Comparison of ENCODE assay signal across 8 cellular contexts in the genomic region with DNA sequence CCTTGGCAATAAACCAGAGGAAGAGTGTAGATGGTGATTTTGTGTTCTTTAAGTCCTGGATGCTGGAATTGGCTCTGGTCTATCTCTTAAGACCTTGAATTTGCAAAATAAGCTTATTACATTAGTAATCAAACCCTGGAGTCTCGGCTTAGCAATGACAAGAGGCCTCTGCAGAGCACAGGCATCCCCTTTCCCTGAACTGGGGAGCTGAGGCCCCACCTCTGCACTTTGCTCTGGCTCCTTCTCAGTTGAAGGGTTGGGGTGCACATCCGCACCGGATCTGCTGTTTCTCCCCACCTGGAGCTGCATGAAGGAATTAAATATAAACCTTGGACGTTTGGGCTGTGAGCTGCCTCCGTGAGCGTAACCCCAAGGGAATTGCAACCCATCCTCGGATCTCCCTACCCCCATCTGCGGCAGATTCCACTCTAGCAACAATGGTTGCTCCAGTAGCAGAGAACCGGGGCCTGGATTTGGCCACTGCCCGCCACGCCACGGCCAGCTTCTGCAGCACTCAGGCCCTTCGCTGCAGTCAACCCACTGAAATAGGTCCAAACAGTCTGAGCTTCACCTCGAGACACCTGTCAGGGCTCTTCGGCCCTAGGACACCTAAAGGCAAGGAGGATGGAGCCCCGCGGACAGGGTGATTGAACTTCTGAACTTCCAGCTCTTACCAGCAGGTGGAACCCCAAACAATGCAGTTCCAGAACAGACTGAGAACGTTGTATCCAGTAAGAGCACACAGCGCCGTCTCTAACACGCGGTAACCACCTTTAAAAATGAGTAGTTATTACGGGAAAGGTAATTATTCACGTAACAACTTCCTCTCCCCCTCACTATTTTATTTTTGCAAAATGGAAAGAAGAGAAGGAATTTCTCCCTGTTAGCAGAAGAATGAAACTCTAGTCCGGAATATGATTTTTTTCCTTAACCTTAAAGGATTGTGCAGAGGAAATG. TPM values are rescaled to one million over a fixed set of nuclear protein-coding genes. Genes with fewer than 3 reads are reported as not detected.
DNase-seq lines count a peak whose midpoint lies in the region; ATAC-seq, FAIRE-seq and TF ChIP-seq lines count a peak whose summit lies in the region.

No MANE protein-coding gene starts in this region.

- H3K79me2 ChIP-seq in ACC112 (ENCODE audit: control insufficient read depth, insufficient read depth, low read length, unreplicated experiment) (no peaks in the 10 kb centered on the region), keratinocyte (ENCODE audit: control insufficient read depth, insufficient read depth, low read length) (no peaks in the 10 kb centered on the region)

- H3K9me1 ChIP-seq in keratinocyte (ENCODE audit: control insufficient read depth, extremely low read depth, insufficient read depth, low read length): no peaks in the 10 kb centered on the region

- peak overlapping the region; percentile 68 for H3K4me2 ChIP-seq in keratinocyte (ENCODE audit: control insufficient read depth, extremely low read depth, insufficient read depth, low read depth, low read length)

- peak; percentile 85 for DNase-seq in NCI-H2171 treated with DMSO at 0.1 percent for 48 hours (lab: John Stamatoyannopoulos, UW)
- peak; percentile 80 for DNase-seq in WTC11 (ENCODE audit: low spot score)
- peak; percentile 73 for DNase-seq in bronchial epithelial cell (ENCODE audit: low read depth)
- peak; percentile 25 for DNase-seq in keratinocyte (ENCODE audit: low read depth, low spot score)
- peak; percentile 42 to 62 (median 54) for DNase-seq in stimulated activated CD4-positive, alpha-beta T cell treated with anti-CD3 and anti-CD28 coated beads, Interleukin-1b, Interleukin-23, amount 100 ng/mL, for 24 hours (ENCODE audit: low read depth in 4 of 4, low spot score in 1 of 4)

- H3K4me3 Mint-ChIP-seq in WTC11: peak overlapping the region; percentile 39

- H3K27ac ChIP-seq in ACC112 (ENCODE audit: low read depth, low read length) (no peak overlapping the region), keratinocyte (ENCODE audit: control insufficient read depth, insufficient read depth, low read length) (no peak overlapping the region)

- CTCF ChIA-PET in WTC11 (lab: Charles Lee): interaction anchor here (0.6 to 3.2 kb wide), 28 partner anchors 9 to 368 kb away, joined by 3 to 45 read pairs (median 3); partner anchors contain the start of genes C11orf91, CAPRIN1 and NAT10

- peak; percentile 64 for ATAC-seq in GM18517 (IDR thresholded peaks at IDR 0.05; ENCODE audit: unreplicated experiment)
- ATAC-seq in HG03095 (IDR thresholded peaks at IDR 0.05; ENCODE audit: unreplicated experiment): peak; percentile 56
- peak; percentile 99 for ATAC-seq in WTC11

- H3K4me3 ChIP-seq in ACC112 (ENCODE audit: low read depth, low read length): peak overlapping the region; percentile 73
- H3K4me3 ChIP-seq in bronchial epithelial cell (ENCODE audit: low read depth, low read length): no peak overlapping the region
- H3K4me3 ChIP-seq in keratinocyte (ENCODE audit: control insufficient read depth in 2 of 3, extremely low read depth in 1 of 3, insufficient read depth in 2 of 3, low read depth in 1 of 3, low read length in 3 of 3): peak overlapping the region in 2 of 3 experiments; percentile 18 to 36

- H2AFZ ChIP-seq in ACC112 (ENCODE audit: low read length, unreplicated experiment) (peak overlapping the region; percentile 66), keratinocyte (ENCODE audit: control insufficient read depth, low read length) (peak overlapping the region; percentile 5)

- no peaks in the 10 kb centered on the region for H4K20me1 ChIP-seq in keratinocyte (ENCODE audit: control insufficient read depth, extremely low read depth, insufficient read depth, low read length)

- H3K9me3 Mint-ChIP-seq in WTC11: peaks cover 6% of the 10 kb centered on the region; the same call in 1 of the 2 replicates

- H3K9ac ChIP-seq in keratinocyte (ENCODE audit: control insufficient read depth, extremely low read depth, insufficient read depth, low read length): no peak overlapping the region

- H3K36me3 ChIP-seq in ACC112 (ENCODE audit: insufficient read depth, low read length): no peaks in the 10 kb centered on the region
- H3K36me3 ChIP-seq in bronchial epithelial cell (ENCODE audit: control insufficient read depth, insufficient read depth, low read length): no peaks in the 10 kb centered on the region
- no peaks in the 10 kb centered on the region for H3K36me3 ChIP-seq in keratinocyte (ENCODE audit: control insufficient read depth in 2 of 2, extremely low read depth in 1 of 2, insufficient read depth in 2 of 2, low read length in 2 of 2)

- FAIRE-seq in bronchial epithelial cell (lab: Jason Lieb, UNC) (no peak), keratinocyte (lab: Jason Lieb, UNC) (peak; percentile 75)

- H3K36me3 Mint-ChIP-seq in WTC11: no peaks in the 10 kb centered on the region

- 0 out of 2 replicates have a peak, but pooled peaks cover 4% of the 10 kb centered on the region for H3K27me3 ChIP-seq in ACC112 (ENCODE audit: insufficient read depth, low read length)
- peaks cover 2% of the 10 kb centered on the region for H3K27me3 ChIP-seq in bronchial epithelial cell (ENCODE audit: control insufficient read depth, insufficient read depth, low read length)
- no peaks in the 10 kb centered on the region for H3K27me3 ChIP-seq in keratinocyte (ENCODE audit: control insufficient read depth, extremely low read depth, insufficient read depth, low read length)

- peaks cover 30% of the 10 kb centered on the region for H3K27me3 Mint-ChIP-seq in WTC11 (ENCODE audit: low read depth)

- H3K9me3 ChIP-seq in keratinocyte (ENCODE audit: control insufficient read depth, low read depth, low read length): no peaks in the 10 kb centered on the region

- H3K27ac Mint-ChIP-seq in WTC11: no peak overlapping the region

- POLR2A ChIA-PET in WTC11 (lab: Charles Lee): no interaction called here

- H3K4me1 Mint-ChIP-seq in WTC11: peaks cover 11% of the 10 kb centered on the region

- dilution Hi-C loops in keratinocyte (cut with MboI; ENCODE audit: extremely low pct_ligation_motif_present, low sequenced_read_pairs): no loop called here

- H3K4me1 ChIP-seq in ACC112 (ENCODE audit: control insufficient read depth, insufficient read depth, low read length, unreplicated experiment) (peaks cover 13% of the 10 kb centered on the region), keratinocyte (ENCODE audit: control insufficient read depth, extremely low read depth, insufficient read depth, low read length) (peaks cover 9% of the 10 kb centered on the region)

- TF ChIP-seq CTCF in WTC11 (IDR thresholded peaks at IDR 0.05) (peak; percentile 36), bronchial epithelial cell (IDR thresholded peaks at IDR 0.05; ENCODE audit: insufficient read depth, low read length, severe bottlenecking) (peak; percentile 79), keratinocyte (optimal IDR thresholded peaks at IDR 0.05 in 1 of 3, IDR thresholded peaks at IDR 0.05 in 1 of 3, conservative IDR thresholded peaks at IDR 0.05 in 1 of 3; ENCODE audit: extremely low read depth in 1 of 3, insufficient read depth in 2 of 3, low read length in 3 of 3) (peak; percentile 81 to 88 (median 88))

TF ChIP-seq in WTC11, 78 proteins besides CTCF, POLR2A, EP300 and RAD21:
- no peak for TF ChIP-seq SMAD3 (CRISPR knock-in tag; IDR thresholded peaks at IDR 0.05; ENCODE audit: borderline replicate concordance)
- no peak for TF ChIP-seq ZNF532 (CRISPR knock-in tag; IDR thresholded peaks at IDR 0.05; ENCODE audit: borderline replicate concordance)
- 0 out of 2 replicates have a peak, but pooled peaks have one; percentile 26 for TF ChIP-seq FOXK1 (CRISPR knock-in tag; IDR thresholded peaks at IDR 0.05)
- no peak for TF ChIP-seq ESRRA (CRISPR knock-in tag; IDR thresholded peaks at IDR 0.05; ENCODE audit: borderline replicate concordance)
- no peak for TF ChIP-seq NFATC4 (CRISPR knock-in tag; IDR thresholded peaks at IDR 0.05)
- no peak for TF ChIP-seq PRRX2 (CRISPR knock-in tag; IDR thresholded peaks at IDR 0.05)

RNA-seq across cellular contexts. Expression of gene CAPRIN1, which starts 54.8 kb away (rescaled TPM):
- 282 to 288 TPM (median 288 TPM) in 3 replicates for total RNA-seq in WTC11 (2021)
- total RNA-seq in bronchial epithelial cell: 97.9 and 115 TPM in 2 replicates
- 169 to 207 TPM (median 205 TPM) in 3 replicates for polyA plus RNA-seq in keratinocyte
- 163 TPM for polyA plus RNA-seq in keratinocyte (2011; ENCODE audit: low read depth)
- polyA plus RNA-seq in keratinocyte (2011; cell fraction: cytosol; rRNA removed): 133 and 239 TPM in 2 replicates
- 142 and 155 TPM in 2 replicates for polyA plus RNA-seq in keratinocyte (2011; cell fraction: nucleus; rRNA removed)
- 72.3 and 145 TPM in 2 replicates for polyA plus RNA-seq in keratinocyte (2012; ENCODE audit: low replicate concordance)
- 307 to 454 TPM (median 367 TPM) in 3 replicates for polyA minus RNA-seq in keratinocyte
- 168 TPM for polyA minus RNA-seq in keratinocyte (2011; cell fraction: cytosol; rRNA and poly(A)+ RNA removed)
- 127 and 176 TPM in 2 replicates for polyA minus RNA-seq in keratinocyte (2011; cell fraction: nucleus; rRNA and poly(A)+ RNA removed)

Comparison
In these comparisons a context has a peak if more than half of its experiments do, and no peak if none do; other contexts are left out.
1. DNase-seq: peak in every context shown above with its lines; median percentile 85 in NCI-H2171 treated with DMSO at 0.1 percent for 48 hours; 80 in WTC11; 73 in bronchial epithelial cell; 54 in stimulated activated CD4-positive, alpha-beta T cell treated with anti-CD3 and anti-CD28 coated beads, Interleukin-1b, Interleukin-23, amount 100 ng/mL, for 24 hours; 25 in keratinocyte.
2. CTCF ChIP-seq: peak in every context shown above with its lines; median percentile 88 in keratinocyte; 79 in bronchial epithelial cell; 36 in WTC11.